In the genomic region with DNA sequence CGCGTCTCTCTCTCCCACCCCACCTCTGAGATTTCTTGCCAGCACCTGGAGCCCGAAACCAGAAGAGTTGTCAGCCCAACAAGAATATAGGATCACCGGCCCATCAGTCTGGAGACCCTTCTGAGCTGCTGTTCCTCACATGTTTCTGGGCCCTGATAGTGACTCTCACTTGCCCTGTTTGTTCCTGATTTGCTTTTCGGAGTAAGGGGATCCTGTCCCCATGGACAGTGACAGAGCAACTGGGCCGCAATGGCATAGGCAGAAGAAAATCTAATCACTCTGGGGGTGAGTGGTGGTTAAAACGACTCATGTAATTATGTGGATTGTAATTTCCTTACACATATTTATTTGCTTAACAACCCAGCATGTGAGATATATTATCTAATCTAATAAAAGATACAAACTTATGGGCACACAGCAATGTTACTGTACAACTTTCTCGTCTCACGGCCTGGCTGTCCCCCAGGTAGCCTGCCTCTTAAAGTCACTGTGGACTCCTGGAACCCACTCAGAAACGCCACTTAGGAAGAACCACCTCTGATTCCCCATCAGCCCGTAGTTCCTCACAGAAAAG, we compare ENCODE assay signal across 9 cellular contexts. TPM values are rescaled to one million over a fixed set of nuclear protein-coding genes. Genes with fewer than 3 reads are reported as not detected.
DNase-seq lines count a peak whose midpoint lies in the region; ATAC-seq and TF ChIP-seq lines count a peak whose summit lies in the region.
"Had no signal": no experiment of that assay in that cellular context is flagged by ENCODE, and none has a peak within 500 bp of the region (broad histone marks: within the 10 kb centered on the region; RNA-seq: fewer than 3 reads in every experiment).

No MANE protein-coding gene starts in this region.

- no peaks in the 10 kb centered on the region for H3K27me3 ChIP-seq in KMS-11 (ENCODE audit: insufficient read depth, low read depth)
- H3K27me3 ChIP-seq in neural cell (ENCODE audit: insufficient read depth, low read depth, low read length): peaks cover 12% of the 10 kb centered on the region

- TF ChIP-seq CTCF in AG10803 (conservative IDR thresholded peaks at IDR 0.05; ENCODE audit: low read length): no peak
- TF ChIP-seq CTCF in KMS-11 (conservative IDR thresholded peaks at IDR 0.05; ENCODE audit: low read depth, low read length): no peak
- no peak for TF ChIP-seq CTCF in neural cell (IDR thresholded peaks at IDR 0.05; ENCODE audit: poor library complexity, severe bottlenecking)

- DNase-seq in AG10803 (ENCODE audit: low read depth) (no peak), germinal center (ENCODE audit: low spot score) (no peak), COLO829 (ENCODE audit: low spot score) (no peak)
- DNase-seq in central memory CD4-positive, alpha-beta T cell: no peak

- H4K20me1 ChIP-seq in KMS-11 (ENCODE audit: insufficient read depth) (no peaks in the 10 kb centered on the region), neural cell (ENCODE audit: insufficient read depth) (no peaks in the 10 kb centered on the region)

- H3K79me2 ChIP-seq in KMS-11 (ENCODE audit: insufficient read depth, low read depth) (no peaks in the 10 kb centered on the region), neural cell (replicated peaks; ENCODE audit: insufficient read depth, low read length) (no peaks in the 10 kb centered on the region)

- H3K4me3 ChIP-seq in AG10803 (ENCODE audit: low read length): peak overlapping the region; percentile 47
- H3K4me3 ChIP-seq in KMS-11 (IDR thresholded peaks at IDR 0.05; ENCODE audit: insufficient read depth, low read depth, low read length): no peak overlapping the region
- peak overlapping the region; percentile 58 for H3K4me3 ChIP-seq in neural cell (ENCODE audit: low read length)

- no peaks in the 10 kb centered on the region for H3K9me3 ChIP-seq in neural cell (ENCODE audit: low read length)
- H3K9me3 ChIP-seq: neutrophil had no signal

- TF ChIP-seq EP300 in neural cell (conservative IDR thresholded peaks at IDR 0.05; ENCODE audit: poor library complexity, severe bottlenecking): no peak

- H3K9me2 ChIP-seq in neural cell (ENCODE audit: insufficient read depth, low read length): no peaks in the 10 kb centered on the region

- H3F3A ChIP-seq in neural cell (ENCODE audit: insufficient read depth, low read length, poor library complexity, severe bottlenecking): peaks cover 5% of the 10 kb centered on the region

- no peak for TF ChIP-seq RAD21 in neural cell (conservative IDR thresholded peaks at IDR 0.05)

- no peaks in the 10 kb centered on the region for H3K4me1 ChIP-seq in KMS-11 (ENCODE audit: low read depth, poor library complexity, severe bottlenecking)

- H3K27ac ChIP-seq in KMS-11 (no peak overlapping the region), cingulate gyrus (ENCODE audit: low read depth, low read length) (peak overlapping the region; percentile 41), neural cell (ENCODE audit: low read length) (no peak overlapping the region)
- H3K27ac ChIP-seq: neutrophil had no signal

- H3K36me3 ChIP-seq in KMS-11 (ENCODE audit: insufficient read depth) (no peaks in the 10 kb centered on the region), neural cell (ENCODE audit: insufficient read depth, low read length) (no peaks in the 10 kb centered on the region)
- H3K36me3 ChIP-seq: neutrophil had no signal

- H2AFZ ChIP-seq in KMS-11 (ENCODE audit: low read depth): peak overlapping the region; percentile 34; the same call in 1 of the 2 replicates
- no peak overlapping the region for H2AFZ ChIP-seq in neural cell (ENCODE audit: low read depth, low read length)

- H3K9ac ChIP-seq in KMS-11 (no peak overlapping the region), neural cell (ENCODE audit: low read length) (peak overlapping the region; percentile 38)

- H3K4me2 ChIP-seq in KMS-11 (0 out of 2 replicates have a peak overlapping the region, but pooled peaks have one; percentile 25), neural cell (ENCODE audit: low read length) (no peak overlapping the region)

- no peak for ATAC-seq in HG02870 (IDR thresholded peaks at IDR 0.05; ENCODE audit: unreplicated experiment)

TF ChIP-seq in neural cell, 6 proteins besides CTCF, POLR2A, EP300 and RAD21:
- TF ChIP-seq, protein P1, sequence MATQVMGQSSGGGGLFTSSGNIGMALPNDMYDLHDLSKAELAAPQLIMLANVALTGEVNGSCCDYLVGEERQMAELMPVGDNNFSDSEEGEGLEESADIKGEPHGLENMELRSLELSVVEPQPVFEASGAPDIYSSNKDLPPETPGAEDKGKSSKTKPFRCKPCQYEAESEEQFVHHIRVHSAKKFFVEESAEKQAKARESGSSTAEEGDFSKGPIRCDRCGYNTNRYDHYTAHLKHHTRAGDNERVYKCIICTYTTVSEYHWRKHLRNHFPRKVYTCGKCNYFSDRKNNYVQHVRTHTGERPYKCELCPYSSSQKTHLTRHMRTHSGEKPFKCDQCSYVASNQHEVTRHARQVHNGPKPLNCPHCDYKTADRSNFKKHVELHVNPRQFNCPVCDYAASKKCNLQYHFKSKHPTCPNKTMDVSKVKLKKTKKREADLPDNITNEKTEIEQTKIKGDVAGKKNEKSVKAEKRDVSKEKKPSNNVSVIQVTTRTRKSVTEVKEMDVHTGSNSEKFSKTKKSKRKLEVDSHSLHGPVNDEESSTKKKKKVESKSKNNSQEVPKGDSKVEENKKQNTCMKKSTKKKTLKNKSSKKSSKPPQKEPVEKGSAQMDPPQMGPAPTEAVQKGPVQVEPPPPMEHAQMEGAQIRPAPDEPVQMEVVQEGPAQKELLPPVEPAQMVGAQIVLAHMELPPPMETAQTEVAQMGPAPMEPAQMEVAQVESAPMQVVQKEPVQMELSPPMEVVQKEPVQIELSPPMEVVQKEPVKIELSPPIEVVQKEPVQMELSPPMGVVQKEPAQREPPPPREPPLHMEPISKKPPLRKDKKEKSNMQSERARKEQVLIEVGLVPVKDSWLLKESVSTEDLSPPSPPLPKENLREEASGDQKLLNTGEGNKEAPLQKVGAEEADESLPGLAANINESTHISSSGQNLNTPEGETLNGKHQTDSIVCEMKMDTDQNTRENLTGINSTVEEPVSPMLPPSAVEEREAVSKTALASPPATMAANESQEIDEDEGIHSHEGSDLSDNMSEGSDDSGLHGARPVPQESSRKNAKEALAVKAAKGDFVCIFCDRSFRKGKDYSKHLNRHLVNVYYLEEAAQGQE (IDR thresholded peaks at IDR 0.05; ENCODE audit: borderline replicate concordance): no peak
- no peak for TF ChIP-seq TAF1 (IDR thresholded peaks at IDR 0.05; ENCODE audit: low read depth)
- no peak for TF ChIP-seq SMC3 (conservative IDR thresholded peaks at IDR 0.05; ENCODE audit: poor library complexity)
- no peak for TF ChIP-seq MXI1 (conservative IDR thresholded peaks at IDR 0.05; ENCODE audit: poor library complexity, severe bottlenecking)
- TF ChIP-seq POLR2AphosphoS5 (IDR thresholded peaks at IDR 0.05): no peak
- no peak for TF ChIP-seq EZH2 (IDR thresholded peaks at IDR 0.05; ENCODE audit: borderline replicate concordance, insufficient read depth, low read length, poor library complexity, severe bottlenecking)

RNA-seq across cellular contexts. Expression of a gene that starts 0.7 kb away (rescaled TPM):
- polyA plus RNA-seq in neural cell: 2.3 and 2.5 TPM in 2 replicates
- 4.1 and 4.3 TPM in 2 replicates for polyA minus RNA-seq in neural cell
